ENCODE assay signal across 8 cellular contexts in genomic region chr2:154375625-154376020, GRCh38.
DNase-seq lines count a peak whose midpoint lies in the region; ATAC-seq, FAIRE-seq and TF ChIP-seq lines count a peak whose summit lies in the region.

No MANE protein-coding gene starts in this region.

- no peak overlapping the region for H3K4me3 ChIP-seq in ascending aorta
- H3K4me3 ChIP-seq in left lung: no peak overlapping the region

- H3K4me1 ChIP-seq in ascending aorta: no peaks in the 10 kb centered on the region
- H3K4me1 ChIP-seq in left lung: no peaks in the 10 kb centered on the region

- intact Hi-C loops in ascending aorta (cut with DNase I): no loop called here
- intact Hi-C loops in left lung (cut with DNase I): no loop called here

- DNase-seq in H54 (ENCODE audit: insufficient read length, low spot score) (peak; percentile 7), NCI-H2171 (lab: John Stamatoyannopoulos, UW) (peak; percentile 68), ascending aorta (ENCODE audit: low spot score in 2 of 2) (no peak), left lung (no peak), KG1 (lab: John Stamatoyannopoulos, UW) (no peak)
- no peak for DNase-seq in activated CD4-positive, alpha-beta T cell treated with anti-CD3 and anti-CD28 coated beads, Interleukin-2, amount 50 U/mL, for 48 hours

- FAIRE-seq in H54 (lab: Jason Lieb, UNC): peak; percentile 82

- TF ChIP-seq POLR2A in H54 (IDR thresholded peaks at IDR 0.05; ENCODE audit: low read depth, low read length): no peak

- H3K27ac ChIP-seq in ascending aorta: no peak overlapping the region
- H3K27ac ChIP-seq in left lung: no peak overlapping the region

- H3K27me3 ChIP-seq in ascending aorta: no peaks in the 10 kb centered on the region
- no peaks in the 10 kb centered on the region for H3K27me3 ChIP-seq in left lung

- H3K9me3 ChIP-seq in ascending aorta (no peaks in the 10 kb centered on the region), left lung (no peaks in the 10 kb centered on the region)

- TF ChIP-seq CTCF in ascending aorta (IDR thresholded peaks at IDR 0.05) (peak; percentile 6 to 32 (median 13)), left lung (IDR thresholded peaks at IDR 0.05) (peak in 1 of 2 donors; percentile 41)

- ATAC-seq in left lung: peak; percentile 82
- no peak for ATAC-seq in GM18498 (IDR thresholded peaks at IDR 0.05; ENCODE audit: unreplicated experiment)
- no peak for ATAC-seq in GM19023 (IDR thresholded peaks at IDR 0.05; ENCODE audit: unreplicated experiment)

- no peaks in the 10 kb centered on the region for H3K36me3 ChIP-seq in ascending aorta
- H3K36me3 ChIP-seq in left lung: no peaks in the 10 kb centered on the region

Comparison
In these comparisons a context has a peak if more than half of its experiments do, and no peak if none do; other contexts are left out.
1. DNase-seq: peak in H54 (single experiment) and NCI-H2171 (single experiment); none in ascending aorta (0 of 2), left lung (0 of 2), activated CD4-positive, alpha-beta T cell treated with anti-CD3 and anti-CD28 coated beads, Interleukin-2, amount 50 U/mL, for 48 hours (0 of 2) and KG1 (single experiment).